In the genomic region with DNA sequence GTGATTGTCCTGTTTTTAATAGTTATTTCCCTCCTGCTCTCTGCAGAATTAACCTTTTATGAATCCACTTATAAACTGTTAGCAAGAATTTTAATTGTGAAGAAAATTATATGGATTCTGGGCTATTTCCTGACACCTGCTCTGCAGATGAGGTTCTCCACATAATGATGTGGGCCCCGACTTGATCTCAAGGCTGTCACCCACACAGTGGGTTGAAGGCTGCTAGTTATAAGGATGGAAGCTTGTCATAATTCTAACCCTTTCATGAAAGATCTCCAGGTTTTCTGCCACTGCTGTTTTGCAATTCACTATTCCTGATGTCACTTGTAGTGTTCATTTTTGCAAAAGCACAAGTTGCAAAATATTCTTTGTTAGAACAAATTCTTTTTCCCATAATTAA, we compare ENCODE assay signal across 25 cellular contexts.
"Had no signal": no experiment of that assay in that cellular context is flagged by ENCODE, and none has a peak within 500 bp of the region (broad histone marks: within the 10 kb centered on the region; RNA-seq: fewer than 3 reads in every experiment).

No MANE protein-coding gene starts in this region.

- H3K27me3 ChIP-seq: breast epithelium, SJCRH30 had no signal

- ATAC-seq: activated CD4-positive, alpha-beta T cell treated with anti-CD3 and anti-CD28 coated beads for 36 hours; activated T-cell treated with anti-CD3 and anti-CD28 coated beads, Interleukin-2, amount 50 U/mL, for 72 hours; Panc1 had no signal

- H3K4me1 ChIP-seq: breast epithelium had no signal

- H3K4me3 ChIP-seq: breast epithelium, MG63, SJCRH30 had no signal

- H3K9me3 ChIP-seq: breast epithelium, MG63, SJCRH30, SK-N-SH had no signal

- DNase-seq: activated CD4-positive, alpha-beta memory T cell treated with anti-CD3 and anti-CD28 coated beads, Interleukin-2, amount 10 ng/mL, durations not matched to agents 7 days and 5 days; activated CD4-positive, alpha-beta T cell treated with anti-CD3 and anti-CD28 coated beads for 36 hours; activated CD4-positive, alpha-beta T cell treated with anti-CD3 and anti-CD28 coated beads, Interleukin-2, amount 50 U/mL, for 1 hour; activated CD8-positive, alpha-beta memory T cell treated with anti-CD3 and anti-CD28 coated beads, Interleukin-2, amount 50 U/mL, for 4 hours; activated gamma-delta T cell treated with Interleukin-2 at 50 U/mL for 16 hours; activated naive CD4-positive, alpha-beta T cell treated with anti-CD3 and anti-CD28 coated beads, Interleukin-2, amount 10 ng/mL, durations not matched to agents 7 days and 5 days; activated naive CD8-positive, alpha-beta T cell treated with anti-CD3 and anti-CD28 coated beads for 36 hours; activated T-cell treated with anti-CD3 and anti-CD28 coated beads, Interleukin-2, amount 50 U/mL, for 72 hours; anterior cingulate cortex; central memory CD4-positive, alpha-beta T cell; MG63; NCI-H1105 treated with DMSO at 0.1 percent for 48 hours; NCI-H1436 treated with DMSO at 0.1 percent for 48 hours; NCI-H187; NCI-H2081; NCI-H524; OCI-M1; Right ventricle myocardium superior; SK-N-SH; T-helper 1 cell; WERI-Rb-1 had no signal

- H3K36me3 ChIP-seq: breast epithelium, MG63, SJCRH30, WERI-Rb-1 had no signal

- H3K27ac ChIP-seq: breast epithelium, RWPE1, SJCRH30, WERI-Rb-1 had no signal
